ENCODE assay signal across 21 cellular contexts in genomic region chr17:32150358-32150757, GRCh38. TPM values are rescaled to one million over a fixed set of nuclear protein-coding genes. Genes with fewer than 3 reads are reported as not detected.
A peak's percentile ranks its signal among the peaks of the same experiment; 100 is the strongest.
DNase-seq lines count a peak whose midpoint lies in the region; ATAC-seq and TF ChIP-seq lines count a peak whose summit lies in the region.
"Had no signal": no experiment of that assay in that cellular context is flagged by ENCODE, and none has a peak within 500 bp of the region (broad histone marks: within the 10 kb centered on the region; RNA-seq: fewer than 3 reads in every experiment).

No MANE protein-coding gene starts in this region.

- H3K27me3 ChIP-seq in GM23338 (ENCODE audit: insufficient read depth) (no peaks in the 10 kb centered on the region), PC-9 (ENCODE audit: insufficient read depth, low read depth) (no peaks in the 10 kb centered on the region)
- H3K27me3 ChIP-seq: MG63, Peyer's patch had no signal

- H3F3A ChIP-seq in GM23338 (replicated peaks; ENCODE audit: low read depth) (no peaks in the 10 kb centered on the region), PC-9 (ENCODE audit: insufficient read depth, low read depth) (no peaks in the 10 kb centered on the region)

- H3K4me3 Mint-ChIP-seq in GM23338: no peak overlapping the region
- no peak overlapping the region for H3K4me3 Mint-ChIP-seq in T-helper 17 cell
- H3K4me3 Mint-ChIP-seq in effector memory CD8-positive, alpha-beta T cell: no peak overlapping the region
- H3K4me3 Mint-ChIP-seq in stimulated activated naive B cell treated with anti-CD40 and anti-IgM and Interleukin-4, amounts not matched to agents 10 μg/mL and 1 μg/mL and 100 μg/mL, for 72 hours: no peak overlapping the region

- no peak for TF ChIP-seq CTCF in GM23338 (conservative IDR thresholded peaks at IDR 0.05; ENCODE audit: low read depth in 2 of 2)
- TF ChIP-seq CTCF in PC-9 (conservative IDR thresholded peaks at IDR 0.05): no peak

- no TSS peak for BruUV-seq in PC-9 (replicated peaks; lab: Mats Ljungman, UMichigan)

- peaks cover 19% of the 10 kb centered on the region for H3K36me3 Mint-ChIP-seq in GM23338 (ENCODE audit: low read depth)
- peaks cover 4% of the 10 kb centered on the region for H3K36me3 Mint-ChIP-seq in T-helper 17 cell (ENCODE audit: low read depth)
- peaks cover 29% of the 10 kb centered on the region for H3K36me3 Mint-ChIP-seq in effector memory CD8-positive, alpha-beta T cell (ENCODE audit: insufficient read depth)
- peaks cover 20 to 32% of the 10 kb centered on the region in 2 donors for H3K36me3 Mint-ChIP-seq in stimulated activated naive B cell treated with anti-CD40 and anti-IgM and Interleukin-4, amounts not matched to agents 10 μg/mL and 1 μg/mL and 100 μg/mL, for 72 hours

- H3K4me1 Mint-ChIP-seq in GM23338 (peaks cover 11% of the 10 kb centered on the region; the same call in 2 of the 3 replicates), T-helper 17 cell (peaks cover 16% of the 10 kb centered on the region)
- peaks cover 21 to 22% of the 10 kb centered on the region in 2 donors for H3K4me1 Mint-ChIP-seq in effector memory CD8-positive, alpha-beta T cell (ENCODE audit: low read depth in 2 of 2)
- peaks cover 15 to 17% of the 10 kb centered on the region in 2 donors for H3K4me1 Mint-ChIP-seq in stimulated activated naive B cell treated with anti-CD40 and anti-IgM and Interleukin-4, amounts not matched to agents 10 μg/mL and 1 μg/mL and 100 μg/mL, for 72 hours

- DNase-seq in GM23338 (ENCODE audit: low spot score): no peak
- no peak for DNase-seq in T-helper 17 cell
- no peak for DNase-seq in effector memory CD8-positive, alpha-beta T cell
- DNase-seq in stimulated activated naive B cell treated with anti-CD40 and anti-IgM and Interleukin-4, amounts not matched to agents 10 μg/mL and 1 μg/mL and 100 μg/mL, for 72 hours: no peak
- no peak for DNase-seq in PC-9
- DNase-seq: ACHN, C1 segment of cervical spinal cord, DMS153, GF-D8, IMR-90, Karpas-422, MG63, NCI-H1092, NCI-H146, NCI-H2029 treated with DMSO at 0.1 percent for 48 hours, NCI-H2171, NCI-H526, Peyer's patch, SW 1271 had no signal

- H3K27me3 Mint-ChIP-seq in GM23338 (ENCODE audit: insufficient read depth, low read depth, poor library complexity) (peaks cover 3% of the 10 kb centered on the region), T-helper 17 cell (no peaks in the 10 kb centered on the region)
- H3K27me3 Mint-ChIP-seq in effector memory CD8-positive, alpha-beta T cell: no peaks in the 10 kb centered on the region
- no peaks in the 10 kb centered on the region for H3K27me3 Mint-ChIP-seq in stimulated activated naive B cell treated with anti-CD40 and anti-IgM and Interleukin-4, amounts not matched to agents 10 μg/mL and 1 μg/mL and 100 μg/mL, for 72 hours

- H3K4me2 ChIP-seq in GM23338 (no peak overlapping the region), PC-9 (no peak overlapping the region)

- H3K4me3 ChIP-seq in GM23338 (no peak overlapping the region), PC-9 (no peak overlapping the region)
- H3K4me3 ChIP-seq: MG63, Peyer's patch had no signal

- H3K4me1 ChIP-seq in GM23338 (ENCODE audit: insufficient read depth) (peaks cover 6% of the 10 kb centered on the region; the same call in 1 of the 2 replicates), PC-9 (replicated peaks; ENCODE audit: insufficient read depth) (no peaks in the 10 kb centered on the region; the same call in 1 of the 2 replicates)

- no peaks in the 10 kb centered on the region for H3K9me3 Mint-ChIP-seq in GM23338
- no peaks in the 10 kb centered on the region for H3K9me3 Mint-ChIP-seq in effector memory CD8-positive, alpha-beta T cell
- no peaks in the 10 kb centered on the region for H3K9me3 Mint-ChIP-seq in stimulated activated naive B cell treated with anti-CD40 and anti-IgM and Interleukin-4, amounts not matched to agents 10 μg/mL and 1 μg/mL and 100 μg/mL, for 72 hours

- POLR2A ChIA-PET in PC-9 (lab: Charles Lee; ENCODE audit: unreplicated experiment): no interaction called here

- H3K36me3 ChIP-seq in GM23338 (ENCODE audit: insufficient read depth): peaks cover 11% of the 10 kb centered on the region; the same call in 1 of the 2 replicates
- H3K36me3 ChIP-seq in PC-9 (ENCODE audit: low read depth): no peaks in the 10 kb centered on the region

- H3K27ac Mint-ChIP-seq in GM23338: no peak overlapping the region
- H3K27ac Mint-ChIP-seq in T-helper 17 cell: peak overlapping the region; percentile 49
- peak overlapping the region; percentile 39 to 49 for H3K27ac Mint-ChIP-seq in effector memory CD8-positive, alpha-beta T cell
- peak overlapping the region; percentile 67 for H3K27ac Mint-ChIP-seq in stimulated activated naive B cell treated with anti-CD40 and anti-IgM and Interleukin-4, amounts not matched to agents 10 μg/mL and 1 μg/mL and 100 μg/mL, for 72 hours

- ATAC-seq in GM23338 (no peak), T-helper 17 cell (no peak), GM21381 (IDR thresholded peaks at IDR 0.05; ENCODE audit: unreplicated experiment) (no peak), GM21576 (IDR thresholded peaks at IDR 0.05; ENCODE audit: unreplicated experiment) (no peak)
- no peak for ATAC-seq in effector memory CD8-positive, alpha-beta T cell (replicated peaks)
- no peak for ATAC-seq in stimulated activated naive B cell treated with anti-CD40 and anti-IgM and Interleukin-4, amounts not matched to agents 10 μg/mL and 1 μg/mL and 100 μg/mL, for 72 hours (replicated peaks)

- H3K27ac ChIP-seq in GM23338 (ENCODE audit: low read depth) (peak overlapping the region; percentile 60; the same call in 1 of the 2 replicates), PC-9 (no peak overlapping the region)

- no peak overlapping the region for H2AFZ ChIP-seq in GM23338
- no peak overlapping the region for H2AFZ ChIP-seq in PC-9

- H3K9me3 ChIP-seq in T-helper 17 cell (ENCODE audit: control insufficient read depth, low read length, poor library complexity, severe bottlenecking) (no peaks in the 10 kb centered on the region), PC-9 (ENCODE audit: insufficient read depth, low read depth) (no peaks in the 10 kb centered on the region)
- H3K9me3 ChIP-seq: MG63, Peyer's patch had no signal

- H3K79me2 ChIP-seq in GM23338 (replicated peaks; ENCODE audit: insufficient read depth) (peaks cover 64% of the 10 kb centered on the region), PC-9 (ENCODE audit: low read depth) (peaks cover 33% of the 10 kb centered on the region)

- H4K20me1 ChIP-seq in GM23338 (replicated peaks; ENCODE audit: insufficient read depth) (peaks cover 3% of the 10 kb centered on the region), PC-9 (ENCODE audit: insufficient read depth) (peaks cover 7% of the 10 kb centered on the region)

- CTCF ChIA-PET in PC-9 (lab: Charles Lee): interaction anchor here (0.7 kb wide), 1 partner anchor 239 kb away, joined by 3 read pairs; no protein-coding TSS in a partner anchor

- H3K9me2 ChIP-seq in GM23338 (ENCODE audit: insufficient read depth): no peaks in the 10 kb centered on the region
- H3K9me2 ChIP-seq in PC-9 (ENCODE audit: insufficient read depth): no peaks in the 10 kb centered on the region

- intact Hi-C loops in PC-9 (cut with micrococcal nuclease; ENCODE audit: unreplicated experiment): no loop called here

TF ChIP-seq in GM23338, 12 proteins besides CTCF, POLR2A, EP300 and RAD21 (continues in another document):
- TF ChIP-seq CREB1 (CRISPR knock-in tag; IDR thresholded peaks at IDR 0.05; ENCODE audit: low read depth) (no peak), ETS1 (IDR thresholded peaks at IDR 0.05) (no peak), ZNF331 (CRISPR knock-in tag; IDR thresholded peaks at IDR 0.05; ENCODE audit: low read depth) (no peak), NANOG (IDR thresholded peaks at IDR 0.05; ENCODE audit: borderline replicate concordance) (no peak), JUNB (IDR thresholded peaks at IDR 0.05; ENCODE audit: unreplicated experiment) (no peak)

RNA-seq across cellular contexts. Expression of gene RHOT1, which starts 8.1 kb away (rescaled TPM):
- 51.4 and 53.5 TPM in 2 replicates for total RNA-seq in GM23338 (2014; rRNA removed; shearing (Covaris generic))
- 38.8 and 40.8 TPM in 2 replicates for polyA plus RNA-seq in GM23338 (2016; fragmentation: Nextera tagmentation; extraction: Ambion mirVana)
- total RNA-seq in T-helper 17 cell: 10 to 100 TPM; 18.9 to 19.5 TPM
- total RNA-seq in PC-9 (2021): 20.4 and 28.3 TPM in 2 replicates
